ENCODE assay signal across 1 cellular context in the genomic region with DNA sequence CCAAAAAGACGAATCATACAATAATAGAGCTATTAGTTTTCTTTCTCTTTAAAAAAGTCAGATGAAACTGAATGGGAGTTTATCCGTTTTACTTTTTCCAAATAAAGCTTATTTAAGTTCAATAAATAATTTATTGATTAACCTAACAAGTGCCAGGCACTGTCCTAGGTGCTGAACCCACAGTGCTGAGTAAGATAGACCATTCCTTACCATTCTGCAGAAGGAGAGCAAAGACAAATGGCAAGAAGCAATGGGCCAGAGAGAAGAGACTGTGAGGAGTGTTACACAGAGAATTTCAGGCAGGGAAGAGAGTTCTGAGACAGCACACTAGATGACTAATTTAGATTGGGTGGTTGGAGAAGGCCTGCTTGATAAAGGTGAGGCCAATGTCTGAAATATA.
TF ChIP-seq lines count a peak whose summit lies in the region.

No MANE protein-coding gene starts in this region.

TF ChIP-seq in SK-N-SH treated with all-trans-retinoic acid at 6 μM for 48 hours, 23 proteins besides CTCF, POLR2A, EP300 and RAD21 (continued from another document):
- no peak for TF ChIP-seq ARNTL (CRISPR knock-in tag; IDR thresholded peaks at IDR 0.05; ENCODE audit: borderline replicate concordance, low read depth)
- no peak for TF ChIP-seq RARB (CRISPR knock-in tag; IDR thresholded peaks at IDR 0.05)
- no peak for TF ChIP-seq ZFP30 (CRISPR knock-in tag; IDR thresholded peaks at IDR 0.05)
- no peak for TF ChIP-seq SNAI2 (CRISPR knock-in tag; IDR thresholded peaks at IDR 0.05)
- TF ChIP-seq ZFP3 (CRISPR knock-in tag; IDR thresholded peaks at IDR 0.05), result no peak
- TF ChIP-seq CSDC2 (CRISPR knock-in tag; IDR thresholded peaks at IDR 0.05), result no peak
